In the genomic region with DNA sequence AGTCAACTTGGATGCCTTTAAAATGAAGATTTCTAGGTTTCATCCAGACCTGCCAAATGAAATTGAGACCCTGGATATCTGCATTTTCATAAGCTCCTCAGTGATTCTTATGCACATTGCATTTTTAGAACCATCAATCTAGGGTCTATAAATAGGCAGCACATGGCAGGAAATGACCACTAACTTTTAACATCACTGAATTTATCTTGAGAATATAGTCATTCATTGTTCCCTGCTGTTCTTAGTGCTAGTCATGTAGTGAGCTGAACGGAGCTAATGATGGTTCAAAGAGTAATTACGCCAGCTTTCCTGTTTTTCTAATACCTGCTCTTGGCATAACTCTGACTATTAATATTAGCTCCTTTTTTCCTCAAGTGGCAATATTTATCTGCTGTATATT, we compare ENCODE assay signal across 20 cellular contexts.
DNase-seq lines count a peak whose midpoint lies in the region; TF ChIP-seq lines count a peak whose summit lies in the region.
"Had no signal": no experiment of that assay in that cellular context is flagged by ENCODE, and none has a peak within 500 bp of the region (broad histone marks: within the 10 kb centered on the region; RNA-seq: fewer than 3 reads in every experiment).

No MANE protein-coding gene starts in this region.

- CTCF ChIA-PET in A673 (lab: Charles Lee), result no interaction called here

- no peak for TF ChIP-seq CTCF in A673 (conservative IDR thresholded peaks at IDR 0.05; ENCODE audit: low read depth, low read length)

- H3K36me3 ChIP-seq in A673 (ENCODE audit: insufficient read depth, low read length, poor library complexity, severe bottlenecking), result no peaks in the 10 kb centered on the region
- H3K36me3 ChIP-seq: BLaER1 treated with 17β-estradiol and CSF1 and Interleukin-3, amounts not matched to agents 10 nM and 100 nM had no signal

- H3K27me3 ChIP-seq in A673 (replicated peaks; ENCODE audit: insufficient read depth, low read depth, low read length, poor library complexity), result no peaks in the 10 kb centered on the region
- H3K27me3 ChIP-seq: BLaER1 treated with 17β-estradiol and CSF1 and Interleukin-3, amounts not matched to agents 10 nM and 100 nM had no signal

- POLR2A ChIA-PET in A673 (lab: Charles Lee; ENCODE audit: low non-redundant PET), result interaction anchor here (0.6 kb wide), 2 partner anchors 34 to 460 kb away, joined by 3 to 9 read pairs; no protein-coding TSS in a partner anchor

- H3K4me3 ChIP-seq in A673 (ENCODE audit: low read depth, low read length, poor library complexity, severe bottlenecking), result no peak overlapping the region
- H3K4me3 ChIP-seq: BLaER1 treated with 17β-estradiol and CSF1 and Interleukin-3, amounts not matched to agents 10 nM and 100 nM had no signal

- DNase-seq in A673 (ENCODE audit: low spot score) (peak; percentile 66), NCI-H1417 treated with DMSO at 0.1 percent for 48 hours (lab: John Stamatoyannopoulos, UW) (peak; percentile 100), NCI-H69 (lab: John Stamatoyannopoulos, UW) (peak; percentile 46), foreskin melanocyte (peak; percentile 71), T-helper 9 cell (no peak), anterior cingulate cortex (lab: John Stamatoyannopoulos, UW) (no peak), DMS53 (lab: John Stamatoyannopoulos, UW) (no peak)
- DNase-seq: AML-193; Caco-2; CD4-positive, alpha-beta memory T cell; DMS 273 treated with DMSO at 0.1 percent for 48 hours; GF-D8; MM.1S; NCI-H1694 treated with DMSO at 0.1 percent for 48 hours; NCI-H446 treated with DMSO at 0.1 percent for 48 hours; NCI-H526 treated with DMSO at 0.1 percent for 48 hours; PC-3; T-helper 17 cell had no signal

- peaks cover 21% of the 10 kb centered on the region for H3K4me1 ChIP-seq in A673 (ENCODE audit: insufficient read depth, low read length, poor library complexity, severe bottlenecking)

- no peaks in the 10 kb centered on the region for H3K9me3 ChIP-seq in A673 (ENCODE audit: low read depth, low read length, poor library complexity, severe bottlenecking)
- H3K9me3 ChIP-seq: BLaER1 treated with 17β-estradiol and CSF1 and Interleukin-3, amounts not matched to agents 10 nM and 100 nM; Caco-2 had no signal

- intact Hi-C loops in A673 (cut with micrococcal nuclease; ENCODE audit: unreplicated experiment), result no loop called here

- H3K27ac ChIP-seq in A673 (ENCODE audit: low read depth, low read length, poor library complexity, severe bottlenecking), result no peak overlapping the region
- H3K27ac ChIP-seq: BLaER1 treated with 17β-estradiol and CSF1 and Interleukin-3, amounts not matched to agents 10 nM and 100 nM; KMS-11 had no signal

- no TSS peak for BruUV-seq in A673 (replicated peaks; lab: Mats Ljungman, UMichigan)

Comparison
In these comparisons a context has a peak if more than half of its experiments do, and no peak if none do; other contexts are left out.
1. DNase-seq: peak in A673 (single experiment), NCI-H1417 treated with DMSO at 0.1 percent for 48 hours (single experiment), NCI-H69 (single experiment) and foreskin melanocyte (single experiment); none in T-helper 9 cell (single experiment), anterior cingulate cortex (0 of 58) and DMS53 (single experiment).